32 cellular contexts compared by ENCODE assay signal in the genomic region with DNA sequence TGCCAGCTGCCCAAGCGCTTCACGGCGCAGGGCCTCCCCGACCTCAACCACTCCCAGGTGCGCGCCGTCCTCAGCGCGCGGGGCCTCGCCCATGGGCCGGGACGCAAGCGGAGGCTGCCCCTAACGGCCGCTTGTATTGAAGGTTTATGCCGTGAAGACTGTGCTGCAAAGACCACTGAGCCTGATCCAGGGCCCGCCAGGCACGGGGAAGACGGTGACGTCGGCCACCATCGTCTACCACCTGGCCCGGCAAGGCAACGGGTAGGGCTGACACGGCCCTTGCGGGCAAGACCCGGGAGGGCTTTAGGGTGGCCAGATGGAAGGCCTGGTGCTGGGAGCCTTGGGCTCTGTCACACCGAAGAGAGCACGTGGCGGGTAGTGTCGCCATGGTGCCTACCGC. TPM values are rescaled to one million over a fixed set of nuclear protein-coding genes. Genes with fewer than 3 reads are reported as not detected.
"Had no signal": no experiment of that assay in that cellular context is flagged by ENCODE, and none has a peak within 500 bp of the region (broad histone marks: within the 10 kb centered on the region; RNA-seq: fewer than 3 reads in every experiment).

No MANE protein-coding gene starts in this region.

- FAIRE-seq: TTC549 had no signal

- H3K27me3 ChIP-seq: brain microvascular endothelial cell, MG63, Peyer's patch had no signal

- H3K9me3 ChIP-seq: MG63, Peyer's patch had no signal

- H3K27ac ChIP-seq: brain microvascular endothelial cell, Peyer's patch had no signal

- H3K4me3 ChIP-seq: MG63, Peyer's patch had no signal

- ATAC-seq: activated CD8-positive, alpha-beta T cell treated with anti-CD3 and anti-CD28 coated beads for 36 hours; activated T-cell treated with anti-CD3 and anti-CD28 coated beads, Interleukin-2, amount 50 U/mL, for 72 hours; activated T-helper 17 cell treated with anti-CD3 and anti-CD28 coated beads, Interleukin-2, amount 50 U/mL, for 72 hours; PC-3 had no signal

- DNase-seq: activated CD4-positive, alpha-beta T cell treated with anti-CD3 and anti-CD28 coated beads, Interleukin-2, amount 10 ng/mL, durations not matched to agents 24 days and 14 days; activated CD4-positive, alpha-beta T cell treated with anti-CD3 and anti-CD28 coated beads, Interleukin-2, amount 50 U/mL, for 4 hours; activated CD8-positive, alpha-beta T cell treated with anti-CD3 and anti-CD28 coated beads for 36 hours; activated effector memory CD4-positive, alpha-beta T cell treated with anti-CD3 and anti-CD28 coated beads, Interleukin-2, amount 50 U/mL, for 16 hours; activated naive CD4-positive, alpha-beta T cell; activated naive CD4-positive, alpha-beta T cell treated with anti-CD3 and anti-CD28 coated beads, Interleukin-2, amount 50 U/mL, for 16 hours; activated naive CD8-positive, alpha-beta T cell treated with anti-CD3 and anti-CD28 coated beads for 36 hours; activated T-cell treated with anti-CD3 and anti-CD28 coated beads, Interleukin-2, amount 50 U/mL, for 1 hour; activated T-cell treated with anti-CD3 and anti-CD28 coated beads, Interleukin-2, amount 50 U/mL, for 72 hours; amniotic stem cell; aorta; brain microvascular endothelial cell; central memory CD4-positive, alpha-beta T cell; Kasumi-1; MG63; NCI-H1048; NCI-H1436 treated with DMSO at 0.1 percent for 48 hours; NCI-H1694 treated with DMSO at 0.1 percent for 48 hours; NCI-H2029; NCI-H510A; NCI-H526; NCI-H748 treated with DMSO at 0.1 percent for 48 hours; NK-92 treated with Interleukin-12 subunit alpha and Interleukin-12 subunit beta, amount 100 ng/mL, for 24 hours; PC-3; Peyer's patch; Right ventricle myocardium superior; RPMI8226; SW 1271; T-helper 1 cell had no signal

RNA-seq across cellular contexts. Expression of gene CERS1, which starts 41.0 kb away (rescaled TPM):
- total RNA-seq: activated T-cell treated with anti-CD3 and anti-CD28 coated beads, Interleukin-2, amount 50 U/mL, for 72 hours; activated T-helper 17 cell treated with anti-CD3 and anti-CD28 coated beads, Interleukin-2, amount 50 U/mL, for 72 hours; Peyer's patch; T-helper 2 cell treated with Interferon-gamma antibody and Interleukin-4, amounts not matched to agents 100 ng/mL and 5 ng/mL, for 36 hours had no signal
